Comparison of ENCODE assay signal across 8 cellular contexts in genomic region chr3:75429561-75430220, GRCh38.
DNase-seq lines count a peak whose midpoint lies in the region; ATAC-seq, FAIRE-seq and TF ChIP-seq lines count a peak whose summit lies in the region.
"Not testable (repeated sequence)": the region's sequence is repeated elsewhere in the genome, so short reads cannot be mapped to it uniquely, and the experiment has no call there.

No MANE protein-coding gene starts in this region.

- H3K36me3 ChIP-seq in ascending aorta = peaks cover 16 to 37% of the 10 kb centered on the region in 2 donors

- H3K27me3 Mint-ChIP-seq in naive B cell = not testable (repeated sequence)

- POLR2A ChIA-PET in HEK293T (lab: Yijun Ruan, JAX) = not testable (repeated sequence)

- CTCF ChIA-PET in HEK293T (lab: Yijun Ruan, JAX) = interaction anchor here (0.6 to 1.2 kb wide), 3 partner anchors 10 to 141 kb away, joined by 3 to 5 read pairs (median 3); no protein-coding TSS in a partner anchor

- peaks cover 0 to 22% of the 10 kb centered on the region in 2 donors for H3K4me1 ChIP-seq in ascending aorta

- peak overlapping the region in 1 of 6 donors; percentile 74 for H3K27ac Mint-ChIP-seq in naive B cell

- peak; percentile 77 to 81 (median 78) for TF ChIP-seq CTCF in ascending aorta (IDR thresholded peaks at IDR 0.05)

- H3K36me3 Mint-ChIP-seq in naive B cell = not testable (repeated sequence)

- peaks cover 0 to 19% (median 6%) of the 10 kb centered on the region in 3 donors for H3K4me1 Mint-ChIP-seq in naive B cell

- H3K9me3 Mint-ChIP-seq in naive B cell = not testable (repeated sequence)

- not testable (repeated sequence) for FAIRE-seq in frontal cortex (lab: Jason Lieb, UNC)

- H3K4me3 Mint-ChIP-seq in naive B cell = peak overlapping the region in 1 of 8 donors; percentile 59

- intact Hi-C loops in ascending aorta (cut with DNase I) = loop anchor here (2.0 to 10.0 kb wide), 3 partner anchors 135 to 355 kb away; partner anchors contain the start of gene ZNF717

- DNase-seq in AG20443 (ENCODE audit: low spot score) (peak; percentile 67), HEK293T (ENCODE audit: extremely low spot score) (peak; percentile 21), NCI-H510A treated with DMSO at 0.1 percent for 48 hours (lab: John Stamatoyannopoulos, UW) (peak; percentile 30), ascending aorta (ENCODE audit: low spot score in 2 of 2) (peak; percentile 44 to 86), frontal cortex (ENCODE audit: low spot score in 2 of 2) (peak; percentile 36 to 52), naive B cell (peak; percentile 31)
- DNase-seq in activated CD4-positive, CD25-positive, alpha-beta regulatory T cell treated with anti-CD3 and anti-CD28 coated beads, Interleukin-2, amount 50 U/mL, for 16 hours (ENCODE audit: low read depth, low spot score) = peak; percentile 43
- peak; percentile 45 to 71 (median 56) for DNase-seq in stimulated activated CD4-positive, alpha-beta T cell treated with anti-CD3 and anti-CD28 coated beads, TNF-alpha, amount 100 ng/mL, for 24 hours (ENCODE audit: low read depth in 3 of 3)

- not testable (repeated sequence) for H3K9me3 ChIP-seq in ascending aorta

- peak overlapping the region in 1 of 2 donors; percentile 29 for H3K27ac ChIP-seq in ascending aorta

- ATAC-seq in naive B cell (ENCODE audit: low read depth in 2 of 2) = not testable (repeated sequence)

- H3K27me3 ChIP-seq in ascending aorta = not testable (repeated sequence)

- H3K4me3 ChIP-seq in ascending aorta = not testable (repeated sequence)
